In genomic region chr15:27985099-27985498, GRCh38 we compare ENCODE assay signal across 5 cellular contexts.
"Had no signal": no experiment of that assay in that cellular context is flagged by ENCODE, and none has a peak within 500 bp of the region (broad histone marks: within the 10 kb centered on the region; RNA-seq: fewer than 3 reads in every experiment).

No MANE protein-coding gene starts in this region.

- ATAC-seq: GM23338, K562 had no signal

- DNase-seq: H9, HCEC 1CT, IMR-90 had no signal

- H3K4me3 ChIP-seq: GM23338, K562 had no signal
